In genomic region chr2:139020287-139020686, GRCh38 we compare ENCODE assay signal across 18 cellular contexts.
DNase-seq lines count a peak whose midpoint lies in the region; ATAC-seq, FAIRE-seq and TF ChIP-seq lines count a peak whose summit lies in the region.
"Had no signal": no experiment of that assay in that cellular context is flagged by ENCODE, and none has a peak within 500 bp of the region (broad histone marks: within the 10 kb centered on the region; RNA-seq: fewer than 3 reads in every experiment).

No MANE protein-coding gene starts in this region.

- no peaks in the 10 kb centered on the region for H3F3A ChIP-seq in MM.1S (ENCODE audit: insufficient read depth, low read length)

- peak overlapping the region; percentile 9; the same call in 1 of the 2 replicates for H3K27ac ChIP-seq in MM.1S (ENCODE audit: low read length)
- no peak overlapping the region for H3K27ac ChIP-seq in GM12878 (ENCODE audit: control insufficient read depth, insufficient read depth)
- H3K27ac ChIP-seq: C4-2B, GM23248 had no signal

- H3K4me3 Mint-ChIP-seq in activated CD4-positive, alpha-beta memory T cell treated with anti-CD3 and anti-CD28 coated beads, Interleukin-2, amount 10 ng/mL, durations not matched to agents 7 days and 5 days = no peak overlapping the region
- H3K4me3 Mint-ChIP-seq: CD4-positive, alpha-beta T cell had no signal

- H3K9ac ChIP-seq in MM.1S (ENCODE audit: low read length) (no peak overlapping the region), GM12878 (ENCODE audit: control insufficient read depth, insufficient read depth, low read length) (no peak overlapping the region)
- H3K9ac ChIP-seq: GM23248 had no signal

- in situ Hi-C loops in GM12878 (cut with MboI) = no loop called here

- SMC1A ChIA-PET in GM12878 (lab: Charles Lee; ENCODE audit: uncharacterized antibody, unreplicated experiment) = no interaction called here

- H3K36me3 Mint-ChIP-seq in activated CD4-positive, alpha-beta memory T cell treated with anti-CD3 and anti-CD28 coated beads, Interleukin-2, amount 10 ng/mL, durations not matched to agents 7 days and 5 days (ENCODE audit: low read depth) = no peaks in the 10 kb centered on the region

- no peaks in the 10 kb centered on the region for H3K27me3 Mint-ChIP-seq in activated CD4-positive, alpha-beta memory T cell treated with anti-CD3 and anti-CD28 coated beads, Interleukin-2, amount 10 ng/mL, durations not matched to agents 7 days and 5 days
- H3K27me3 Mint-ChIP-seq: CD4-positive, alpha-beta T cell had no signal

- FAIRE-seq in GM12878 (lab: Jason Lieb, UNC) (no peak), H54 (lab: Jason Lieb, UNC) (no peak)
- FAIRE-seq: A204.1, D721Med, G401.6 had no signal

- no peaks in the 10 kb centered on the region for H3K9me2 ChIP-seq in MM.1S (replicated peaks; ENCODE audit: insufficient read depth, low read length)

- BruUV-seq in GM12878 (replicated peaks; lab: Mats Ljungman, UMichigan) = no TSS peak

- ATAC-seq in GM18505 (IDR thresholded peaks at IDR 0.05; ENCODE audit: unreplicated experiment) (peak; percentile 55), GM18909 (IDR thresholded peaks at IDR 0.05; ENCODE audit: poor library complexity, unreplicated experiment) (peak; percentile 45), GM12878 (peak; percentile 53)

- CTCF ChIA-PET in GM12878 (lab: Yijun Ruan, JAX) = interaction anchor here (1.2 kb wide), 1 partner anchor 32 kb away, joined by 3 read pairs; no protein-coding TSS in a partner anchor
- CTCF ChIA-PET in activated CD4-positive, alpha-beta memory T cell treated with anti-CD3 and anti-CD28 coated beads, Interleukin-2, amount 10 ng/mL, durations not matched to agents 7 days and 5 days (lab: Charles Lee) = no interaction called here

- intact Hi-C loops in GM12878 (cut with micrococcal nuclease; ENCODE audit: unreplicated experiment) = no loop called here

- H3K4me1 ChIP-seq in MM.1S (ENCODE audit: low read length) = peaks cover 8% of the 10 kb centered on the region; the same call in 1 of the 2 replicates
- H3K4me1 ChIP-seq in GM12878 (ENCODE audit: control insufficient read depth, insufficient read depth, low read length) = no peaks in the 10 kb centered on the region
- H3K4me1 ChIP-seq: Caco-2 had no signal

- peak; percentile 58 for DNase-seq in MM.1S
- DNase-seq in GM12878 (ENCODE audit: low read depth, low spot score) = no peak
- no peak for DNase-seq in H54 (ENCODE audit: insufficient read length, low spot score)
- no peak for DNase-seq in HPDE6-E6E7 (ENCODE audit: extremely low spot score)
- no peak for DNase-seq in activated CD4-positive, alpha-beta memory T cell treated with anti-CD3 and anti-CD28 coated beads, Interleukin-2, amount 10 ng/mL, durations not matched to agents 7 days and 5 days
- DNase-seq: ACHN; Caco-2; CD4-positive, alpha-beta T cell; GM23248; HCEC 1CT; Kasumi-1; KG1 had no signal

- TF ChIP-seq POLR2A in GM18505 (IDR thresholded peaks at IDR 0.05; ENCODE audit: borderline replicate concordance, extremely low read depth, insufficient read depth, insufficient read length) = no peak
- no peak for TF ChIP-seq POLR2A in GM12878 (IDR thresholded peaks at IDR 0.05; ENCODE audit: low read depth, low read length)
- no peak for TF ChIP-seq POLR2A in H54 (IDR thresholded peaks at IDR 0.05; ENCODE audit: low read depth, low read length)

- RAD21 ChIA-PET in GM12878 (lab: Charles Lee; ENCODE audit: unreplicated experiment) = no interaction called here

- H3K79me2 ChIP-seq in MM.1S (ENCODE audit: low read length) = no peaks in the 10 kb centered on the region
- H3K79me2 ChIP-seq in GM12878 (ENCODE audit: control insufficient read depth, insufficient read depth, low read length) = no peaks in the 10 kb centered on the region

- H3K36me3 ChIP-seq in MM.1S (replicated peaks; ENCODE audit: insufficient read depth, low read length) (no peaks in the 10 kb centered on the region), GM12878 (ENCODE audit: control insufficient read depth in 2 of 2, insufficient read depth in 2 of 2, low read length in 1 of 2) (no peaks in the 10 kb centered on the region)

- H3K27me3 ChIP-seq in MM.1S (replicated peaks; ENCODE audit: insufficient read depth, low read length) = no peaks in the 10 kb centered on the region
- H3K27me3 ChIP-seq in GM12878 (replicated peaks in 1 of 2; ENCODE audit: control insufficient read depth in 2 of 2, insufficient read depth in 2 of 2, low read length in 1 of 2) = no peaks in the 10 kb centered on the region

- no peak overlapping the region for H2AFZ ChIP-seq in MM.1S (ENCODE audit: low read length)
- no peak overlapping the region for H2AFZ ChIP-seq in GM12878 (ENCODE audit: control insufficient read depth, low read depth, low read length)
- H2AFZ ChIP-seq: GM23248 had no signal

- no peak for TF ChIP-seq CTCF in MM.1S (IDR thresholded peaks at IDR 0.05; ENCODE audit: low read length)
- no peak for TF ChIP-seq CTCF in GM12878 (IDR thresholded peaks at IDR 0.05 in 2 of 3, conservative IDR thresholded peaks at IDR 0.05 in 1 of 3; ENCODE audit: control insufficient read depth in 2 of 3, extremely low read depth in 1 of 3, insufficient read depth in 1 of 3, low read depth in 3 of 3, low read length in 3 of 3)

- TF ChIP-seq RAD21 in GM12878 (IDR thresholded peaks at IDR 0.05; ENCODE audit: insufficient read depth, low read depth, low read length) = no peak

- 0% methylated on average over 1 of the region's 1 CpG for WGBS in GM12878 (ENCODE audit: insufficient coverage, insufficient replicate concordance, low lambda C conversion rate, missing lambda C conversion rate)

- H3K9me3 ChIP-seq in MM.1S (replicated peaks; ENCODE audit: insufficient read depth, low read length) = no peaks in the 10 kb centered on the region
- no peaks in the 10 kb centered on the region for H3K9me3 ChIP-seq in GM12878 (replicated peaks; ENCODE audit: control insufficient read depth, insufficient read depth, low read length)
- H3K9me3 ChIP-seq: Caco-2 had no signal

- no peak for TF ChIP-seq EP300 in GM12878 (IDR thresholded peaks at IDR 0.05; ENCODE audit: borderline replicate concordance in 1 of 2, control insufficient read depth in 1 of 2, low read depth in 2 of 2, low read length in 2 of 2)

- H3K4me2 ChIP-seq in MM.1S (ENCODE audit: low read depth, low read length) (no peak overlapping the region), GM12878 (ENCODE audit: control insufficient read depth, insufficient read depth) (no peak overlapping the region)

- POLR2A ChIA-PET in GM12878 (lab: Charles Lee) = no interaction called here
- POLR2A ChIA-PET in activated CD4-positive, alpha-beta memory T cell treated with anti-CD3 and anti-CD28 coated beads, Interleukin-2, amount 10 ng/mL, durations not matched to agents 7 days and 5 days (lab: Charles Lee) = no interaction called here

- H3K4me3 ChIP-seq in MM.1S (ENCODE audit: low read length) (no peak overlapping the region), GM12878 (no peak overlapping the region)
- H3K4me3 ChIP-seq: GM23248 had no signal

- H4K20me1 ChIP-seq in MM.1S (ENCODE audit: insufficient read depth, low read length) (no peaks in the 10 kb centered on the region), GM12878 (ENCODE audit: control insufficient read depth, insufficient read depth) (no peaks in the 10 kb centered on the region)

- no peaks in the 10 kb centered on the region for H3K4me1 Mint-ChIP-seq in activated CD4-positive, alpha-beta memory T cell treated with anti-CD3 and anti-CD28 coated beads, Interleukin-2, amount 10 ng/mL, durations not matched to agents 7 days and 5 days

- peaks cover 21% of the 10 kb centered on the region for H3K9me3 Mint-ChIP-seq in activated CD4-positive, alpha-beta memory T cell treated with anti-CD3 and anti-CD28 coated beads, Interleukin-2, amount 10 ng/mL, durations not matched to agents 7 days and 5 days

- no peak overlapping the region for H3K27ac Mint-ChIP-seq in activated CD4-positive, alpha-beta memory T cell treated with anti-CD3 and anti-CD28 coated beads, Interleukin-2, amount 10 ng/mL, durations not matched to agents 7 days and 5 days
- H3K27ac Mint-ChIP-seq: CD4-positive, alpha-beta T cell had no signal

TF ChIP-seq in GM12878, 131 proteins besides CTCF, POLR2A, EP300 and RAD21:
- TF ChIP-seq SPI1 (IDR thresholded peaks at IDR 0.05; ENCODE audit: borderline replicate concordance, insufficient read depth, low read depth, low read length) (peak; percentile 44; the same call in 1 of the 2 replicates), BRCA1 (IDR thresholded peaks at IDR 0.05; ENCODE audit: low read depth, low read length) (no peak)
